In genomic region chr2:3223080-3223923, GRCh38 we compare ENCODE assay signal across 8 cellular contexts.
DNase-seq lines count a peak whose midpoint lies in the region; ATAC-seq and TF ChIP-seq lines count a peak whose summit lies in the region.

No MANE protein-coding gene starts in this region.

- H3K27me3 Mint-ChIP-seq in activated CD4-positive, alpha-beta T cell treated with anti-CD3 and anti-CD28 coated beads for 36 hours, result no peaks in the 10 kb centered on the region

- H3K4me3 Mint-ChIP-seq in activated CD4-positive, alpha-beta T cell treated with anti-CD3 and anti-CD28 coated beads for 36 hours, result peak overlapping the region; percentile 51

- intact Hi-C loops in activated CD4-positive, alpha-beta T cell treated with anti-CD3 and anti-CD28 coated beads for 36 hours (cut with DNase I, micrococcal nuclease), result loop anchor here (1.0 to 5.0 kb wide), 7 partner anchors 16 to 611 kb away; partner anchors contain the start of genes EIPR1 (in 2 of the 2), ADI1 (in 1 of the 2), RNASEH1 (in 1 of the 2) and RPS7 (in 1 of the 2)
- intact Hi-C loops in dorsolateral prefrontal cortex (cut with DNase I), result no loop called here
- intact Hi-C loops in posterior vena cava (cut with DNase I), result no loop called here

- H3K9me3 Mint-ChIP-seq in activated CD4-positive, alpha-beta T cell treated with anti-CD3 and anti-CD28 coated beads for 36 hours (ENCODE audit: low read depth), result peaks cover 34% of the 10 kb centered on the region

- no peaks in the 10 kb centered on the region for H3K27me3 ChIP-seq in dorsolateral prefrontal cortex

- POLR2A ChIA-PET in activated CD4-positive, alpha-beta T cell treated with anti-CD3 and anti-CD28 coated beads for 36 hours (lab: Charles Lee), result interaction anchor here (0.5 to 2.0 kb wide), 3 partner anchors 9 to 172 kb away, joined by 3 to 7 read pairs (median 6); no protein-coding TSS in a partner anchor

- DNase-seq in activated CD4-positive, alpha-beta T cell treated with anti-CD3 and anti-CD28 coated beads for 36 hours, result peak; percentile 96
- DNase-seq in dorsolateral prefrontal cortex, result peak in 9 of 10 donors; percentile 13 to 86 (median 75)
- DNase-seq in stimulated activated CD8-positive, alpha-beta memory T cell treated with anti-CD3 and anti-CD28 coated beads, Interleukin-12 subunit alpha, Interleukin-12 subunit beta, amount 100 ng/mL, for 1 hour (ENCODE audit: low read depth), result peak; percentile 13
- DNase-seq in NCI-H774 (lab: John Stamatoyannopoulos, UW), result no peak
- DNase-seq in posterior vena cava (ENCODE audit: low spot score), result no peak
- DNase-seq in NK-92 treated with Interleukin-12 subunit alpha and Interleukin-12 subunit beta, amount 100 ng/mL, for 24 hours (lab: John Stamatoyannopoulos, UW), result no peak

- H3K4me1 Mint-ChIP-seq in activated CD4-positive, alpha-beta T cell treated with anti-CD3 and anti-CD28 coated beads for 36 hours, result peaks cover 40% of the 10 kb centered on the region

- CTCF ChIA-PET in activated CD4-positive, alpha-beta T cell treated with anti-CD3 and anti-CD28 coated beads for 36 hours (lab: Charles Lee), result interaction anchor here (0.6 to 1.5 kb wide), 6 partner anchors 16 to 394 kb away, joined by 3 to 4 read pairs (median 3); no protein-coding TSS in a partner anchor

- H3K4me3 ChIP-seq in dorsolateral prefrontal cortex, result no peak overlapping the region

- ATAC-seq in GM18517 (IDR thresholded peaks at IDR 0.05; ENCODE audit: unreplicated experiment), result peak; percentile 94
- ATAC-seq in HG02943 (IDR thresholded peaks at IDR 0.05; ENCODE audit: low read depth, unreplicated experiment), result peak; percentile 93
- ATAC-seq in activated CD4-positive, alpha-beta T cell treated with anti-CD3 and anti-CD28 coated beads for 36 hours, result peak; percentile 92

- TF ChIP-seq CTCF in dorsolateral prefrontal cortex (IDR thresholded peaks at IDR 0.05 in 54 of 56, conservative IDR thresholded peaks at IDR 0.05 in 2 of 56; ENCODE audit: low read depth in 1 of 56, partially characterized antibody in 56 of 56), result no peak

- peaks cover 47% of the 10 kb centered on the region for H3K36me3 Mint-ChIP-seq in activated CD4-positive, alpha-beta T cell treated with anti-CD3 and anti-CD28 coated beads for 36 hours (ENCODE audit: low read depth)

- peak overlapping the region in 19 of 59 donors; percentile 7 to 80 (median 40) for H3K27ac ChIP-seq in dorsolateral prefrontal cortex

- H3K27ac Mint-ChIP-seq in activated CD4-positive, alpha-beta T cell treated with anti-CD3 and anti-CD28 coated beads for 36 hours, result peak overlapping the region; percentile 99

Comparison
In these comparisons a context has a peak if more than half of its experiments do, and no peak if none do; other contexts are left out.
1. DNase-seq: peak in activated CD4-positive, alpha-beta T cell treated with anti-CD3 and anti-CD28 coated beads for 36 hours (single experiment), dorsolateral prefrontal cortex (9 of 10) and stimulated activated CD8-positive, alpha-beta memory T cell treated with anti-CD3 and anti-CD28 coated beads, Interleukin-12 subunit alpha, Interleukin-12 subunit beta, amount 100 ng/mL, for 1 hour (single experiment); none in NCI-H774 (single experiment), posterior vena cava (single experiment) and NK-92 treated with Interleukin-12 subunit alpha and Interleukin-12 subunit beta, amount 100 ng/mL, for 24 hours (single experiment).
2. intact Hi-C loops: an anchor here in activated CD4-positive, alpha-beta T cell treated with anti-CD3 and anti-CD28 coated beads for 36 hours (1.0 to 5.0 kb wide); none called in dorsolateral prefrontal cortex and posterior vena cava.
3. Peak in every context shown above with its lines, with median percentiles within 50 percentile points of each other: ATAC-seq.